Comparison of ENCODE assay signal across 8 cellular contexts in the genomic region with DNA sequence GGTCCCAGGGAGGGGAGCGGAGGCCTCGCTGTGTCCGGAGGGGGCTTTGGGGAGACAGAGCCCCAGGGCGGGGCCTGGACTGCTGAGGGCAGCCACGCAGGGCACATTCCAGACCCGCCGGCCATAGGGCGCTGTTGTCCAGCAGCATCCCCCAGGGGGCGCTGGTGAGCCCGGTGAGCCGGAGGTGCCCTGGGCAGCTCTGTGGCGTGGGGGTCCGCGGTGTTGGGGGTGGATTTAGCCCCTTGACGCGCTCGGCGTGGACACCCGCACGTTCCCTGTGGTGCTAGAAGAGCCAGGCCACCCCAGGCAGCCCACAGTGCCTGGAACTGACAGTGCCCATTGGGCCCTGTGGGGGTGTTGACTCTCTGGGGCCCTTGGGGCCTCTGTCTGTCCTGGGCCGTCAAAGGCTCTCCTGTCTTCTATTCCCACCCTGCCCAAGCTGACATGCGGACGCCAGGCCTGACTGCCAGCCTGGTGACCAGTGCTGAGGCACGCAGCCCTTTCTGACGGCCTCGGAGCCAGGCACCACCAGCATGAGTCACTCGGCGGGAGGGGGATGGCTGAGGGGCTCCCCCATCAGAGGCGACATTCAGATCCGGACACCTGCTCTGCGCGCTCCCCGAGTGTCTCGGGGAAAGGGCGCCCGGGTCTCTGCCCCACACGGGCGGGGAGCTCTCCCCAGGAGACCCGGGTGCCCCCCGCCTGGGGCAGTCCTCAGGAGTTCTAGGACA. TPM values are rescaled to one million over a fixed set of nuclear protein-coding genes. Genes with fewer than 3 reads are reported as not detected.
DNase-seq lines count a peak whose midpoint lies in the region; ATAC-seq and TF ChIP-seq lines count a peak whose summit lies in the region.

No MANE protein-coding gene starts in this region.

- no peaks in the 10 kb centered on the region for H3K9me3 ChIP-seq in trophoblast cell (ENCODE audit: insufficient read depth, low read depth, low read length)

- H3K27ac ChIP-seq in 22Rv1 (peak overlapping the region; percentile 65; the same call in 1 of the 2 replicates), GM23338 (ENCODE audit: low read depth) (no peak overlapping the region), trophoblast cell (ENCODE audit: low read depth, low read length) (no peak overlapping the region)

- no peak overlapping the region for H2BK12ac ChIP-seq in trophoblast cell (ENCODE audit: low read length)

- H3K9me2 ChIP-seq in GM23338 (ENCODE audit: insufficient read depth) = no peaks in the 10 kb centered on the region

- H3K14ac ChIP-seq in trophoblast cell (ENCODE audit: low read length) = no peak overlapping the region

- no peak overlapping the region for H3K9ac ChIP-seq in trophoblast cell (ENCODE audit: low read length)

- no peak overlapping the region for H2BK5ac ChIP-seq in trophoblast cell (ENCODE audit: low read depth, low read length, poor library complexity)

- H3K18ac ChIP-seq in trophoblast cell (ENCODE audit: low read length) = no peak overlapping the region

- H3F3A ChIP-seq in GM23338 (replicated peaks; ENCODE audit: low read depth) = no peaks in the 10 kb centered on the region

- H3K4me3 Mint-ChIP-seq in GM23338 = no peak overlapping the region

- H4K8ac ChIP-seq in trophoblast cell (ENCODE audit: low read depth, low read length) = no peak overlapping the region

- TF ChIP-seq CTCF in 22Rv1 (IDR thresholded peaks at IDR 0.05) = peak; percentile 88
- TF ChIP-seq CTCF in GM23338 (conservative IDR thresholded peaks at IDR 0.05; ENCODE audit: low read depth in 2 of 2) = peak; percentile 67 to 84
- peak; percentile 59 for TF ChIP-seq CTCF in fibroblast of the aortic adventitia (IDR thresholded peaks at IDR 0.05; ENCODE audit: insufficient read depth, low read length)

- peaks cover 6% of the 10 kb centered on the region for H3K4me1 Mint-ChIP-seq in GM23338

- DNase-seq in GM23338 (ENCODE audit: low spot score) (peak; percentile 80), activated T-cell treated with anti-CD3 and anti-CD28 coated beads for 4 hours (peak; percentile 21), fibroblast of the aortic adventitia (ENCODE audit: low read depth) (no peak), trophoblast cell (peak; percentile 48 to 64), AG20443 (ENCODE audit: low spot score) (no peak)

- no peak overlapping the region for H2BK120ac ChIP-seq in trophoblast cell (ENCODE audit: insufficient read depth, low read length, poor library complexity)

- H3K27me3 Mint-ChIP-seq in GM23338 (ENCODE audit: insufficient read depth, low read depth, poor library complexity) = peaks cover 6% of the 10 kb centered on the region

- H3K36me3 Mint-ChIP-seq in GM23338 (ENCODE audit: low read depth) = peaks cover 9% of the 10 kb centered on the region

- H2AK5ac ChIP-seq in trophoblast cell (ENCODE audit: low read length) = no peak overlapping the region

- no peak overlapping the region; the same call in 1 of the 2 replicates for H3K27ac Mint-ChIP-seq in GM23338

- peaks cover 2% of the 10 kb centered on the region; the same call in 1 of the 3 replicates for H3K9me3 Mint-ChIP-seq in GM23338

- H3K79me2 ChIP-seq in GM23338 (replicated peaks; ENCODE audit: insufficient read depth) (no peaks in the 10 kb centered on the region), trophoblast cell (ENCODE audit: control insufficient read depth, insufficient read depth, low read length, poor library complexity) (no peaks in the 10 kb centered on the region)

- H4K12ac ChIP-seq in trophoblast cell (ENCODE audit: low read depth, low read length) = peak overlapping the region; percentile 1

- no peak overlapping the region for H3K4me3 ChIP-seq in GM23338
- no peak overlapping the region for H3K4me3 ChIP-seq in fibroblast of the aortic adventitia (ENCODE audit: low read depth, low read length)
- no peak overlapping the region for H3K4me3 ChIP-seq in trophoblast cell (ENCODE audit: low read depth, low read length)

- WGBS in trophoblast cell (ENCODE audit: extremely low coverage, insufficient coverage, insufficient read length) = no CpG with 5 or more reads among the region's 40 CpGs

- peaks cover 5% of the 10 kb centered on the region for H4K20me1 ChIP-seq in GM23338 (replicated peaks; ENCODE audit: insufficient read depth)

- H3K4me1 ChIP-seq in GM23338 (ENCODE audit: insufficient read depth) (no peaks in the 10 kb centered on the region), trophoblast cell (ENCODE audit: control insufficient read depth in 1 of 2, insufficient read depth in 2 of 2, low read length in 2 of 2) (peaks cover 3 to 21% of the 10 kb centered on the region in 2 experiments)

- peak; percentile 50 for ATAC-seq in GM23338
- ATAC-seq in HG03045 (IDR thresholded peaks at IDR 0.05; ENCODE audit: unreplicated experiment) = no peak
- no peak for ATAC-seq in HG03354 (IDR thresholded peaks at IDR 0.05; ENCODE audit: poor library complexity, severe bottlenecking, unreplicated experiment)

- no peak overlapping the region for H2AFZ ChIP-seq in GM23338
- H2AFZ ChIP-seq in trophoblast cell (ENCODE audit: insufficient read depth, low read length, poor library complexity) = no peak overlapping the region

- H3K4me2 ChIP-seq in GM23338 = no peak overlapping the region
- no peak overlapping the region for H3K4me2 ChIP-seq in trophoblast cell (ENCODE audit: low read length)

- H3K36me3 ChIP-seq in GM23338 (ENCODE audit: insufficient read depth) = no peaks in the 10 kb centered on the region
- peaks cover 25% of the 10 kb centered on the region in 2 experiments for H3K36me3 ChIP-seq in trophoblast cell (ENCODE audit: control insufficient read depth in 1 of 2, insufficient read depth in 2 of 2, low read length in 2 of 2)

- H3K4ac ChIP-seq in trophoblast cell (ENCODE audit: low read depth, low read length) = no peak overlapping the region

- H3K79me1 ChIP-seq in trophoblast cell (ENCODE audit: low read length) = no peaks in the 10 kb centered on the region

- no peak overlapping the region for H3K23ac ChIP-seq in trophoblast cell (ENCODE audit: low read length)

- H4K91ac ChIP-seq in trophoblast cell (ENCODE audit: low read depth, low read length) = no peak overlapping the region

- H3K27me3 ChIP-seq in GM23338 (ENCODE audit: insufficient read depth) = 0 out of 2 replicates have a peak, but pooled peaks cover 4% of the 10 kb centered on the region
- no peaks in the 10 kb centered on the region for H3K27me3 ChIP-seq in trophoblast cell (ENCODE audit: insufficient read depth, low read length)

TF ChIP-seq in GM23338, 12 proteins besides CTCF, POLR2A, EP300 and RAD21:
- TF ChIP-seq STAT1 (IDR thresholded peaks at IDR 0.05; ENCODE audit: unreplicated experiment) (no peak), POLR2AphosphoS5 (IDR thresholded peaks at IDR 0.05; ENCODE audit: low read depth) (peak; percentile 54)
TF ChIP-seq in GM23338: peak in this region for 1.

RNA-seq across cellular contexts. Expression of a gene that starts 23.9 kb away (rescaled TPM):
- 1.4 and 1.8 TPM in 2 replicates for total RNA-seq in GM23338 (2014; rRNA removed; shearing (Covaris generic))
- 0.38 and 0.48 TPM in 2 replicates for polyA plus RNA-seq in GM23338 (2016; fragmentation: Nextera tagmentation; extraction: Ambion mirVana)
- not detected in 2 replicates for total RNA-seq in fibroblast of the aortic adventitia (ENCODE audit: low replicate concordance)
- polyA plus RNA-seq in trophoblast cell (2013) = 0.11 and 0.12 TPM in 2 replicates

RNA-seq across cellular contexts. Expression of a gene that starts 57.1 kb away (rescaled TPM):
- total RNA-seq in GM23338 (2014; rRNA removed; shearing (Covaris generic)) = 23.1 and 27.1 TPM in 2 replicates
- 12.5 and 15.5 TPM in 2 replicates for polyA plus RNA-seq in GM23338 (2016; fragmentation: Nextera tagmentation; extraction: Ambion mirVana)
- 1.6 and 3.5 TPM in 2 replicates for total RNA-seq in fibroblast of the aortic adventitia (ENCODE audit: low replicate concordance)
- 6.8 and 7.2 TPM in 2 replicates for polyA plus RNA-seq in trophoblast cell (2013)

Comparison
In these comparisons a context has a peak if more than half of its experiments do, and no peak if none do; other contexts are left out.
1. DNase-seq: peak in GM23338 (single experiment), activated T-cell treated with anti-CD3 and anti-CD28 coated beads for 4 hours (single experiment) and trophoblast cell (2 of 2); none in fibroblast of the aortic adventitia (single experiment) and AG20443 (single experiment).
2. Peak in every context shown above with its lines, with median percentiles within 50 percentile points of each other: CTCF ChIP-seq.